Comparison of ENCODE assay signal across 9 cellular contexts in the genomic region with DNA sequence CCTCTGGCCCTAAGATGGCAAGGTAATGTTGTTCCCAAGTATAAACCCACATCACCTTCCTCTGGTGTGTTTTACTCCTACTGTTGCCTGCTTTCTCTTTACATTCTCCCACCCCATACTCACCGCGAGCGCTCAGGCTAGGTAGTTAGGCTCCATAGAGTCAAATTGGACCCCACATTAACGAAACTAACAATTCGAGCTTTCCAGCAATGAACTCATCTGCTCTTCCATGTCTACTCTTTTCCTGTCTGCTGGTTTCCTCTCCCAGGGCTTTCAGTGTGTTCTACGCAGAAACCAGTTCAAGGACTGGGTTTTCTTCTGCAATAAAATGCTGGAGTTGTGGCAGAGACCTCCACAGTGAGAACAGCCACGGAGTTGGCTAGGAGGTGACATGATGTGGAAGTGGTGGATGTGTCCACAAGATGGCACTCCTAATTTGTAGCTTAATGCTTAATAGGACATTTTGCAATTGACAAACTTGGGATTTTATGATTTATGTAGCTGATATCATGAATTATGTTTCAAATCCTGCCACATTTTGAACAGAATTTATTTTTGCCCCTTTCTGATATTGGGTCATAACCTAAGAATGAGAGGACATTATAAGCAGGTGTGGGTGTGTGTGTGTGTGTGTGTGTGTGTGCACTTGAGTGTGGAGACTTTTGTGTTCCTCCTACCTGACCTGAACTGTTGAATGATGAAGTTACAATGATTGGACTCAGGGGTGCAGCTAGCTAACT. TPM values are rescaled to one million over a fixed set of nuclear protein-coding genes. Genes with fewer than 3 reads are reported as not detected.
DNase-seq lines count a peak whose midpoint lies in the region; ATAC-seq and TF ChIP-seq lines count a peak whose summit lies in the region.
"Had no signal": no experiment of that assay in that cellular context is flagged by ENCODE, and none has a peak within 500 bp of the region (broad histone marks: within the 10 kb centered on the region; RNA-seq: fewer than 3 reads in every experiment).

No MANE protein-coding gene starts in this region.

- H3K9ac ChIP-seq in parathyroid adenoma, result no peak overlapping the region

- H3K27ac ChIP-seq in RWPE1, result no peak overlapping the region
- peak overlapping the region; percentile 99 for H3K27ac ChIP-seq in effector memory CD4-positive, alpha-beta T cell (ENCODE audit: insufficient read depth, low read length, poor library complexity, severe bottlenecking)
- H3K27ac ChIP-seq in parathyroid adenoma, result no peak overlapping the region
- H3K27ac ChIP-seq: neutrophil had no signal

- H3K36me3 ChIP-seq in BJ (ENCODE audit: control insufficient read depth, insufficient read depth, low read length) (no peaks in the 10 kb centered on the region), parathyroid adenoma (ENCODE audit: control insufficient read depth, insufficient read depth, low read length) (no peaks in the 10 kb centered on the region)
- no peaks in the 10 kb centered on the region for H3K36me3 ChIP-seq in effector memory CD4-positive, alpha-beta T cell (ENCODE audit: control insufficient read depth, insufficient read depth, low read length)
- H3K36me3 ChIP-seq: neutrophil had no signal

- H3K4me2 ChIP-seq in parathyroid adenoma (ENCODE audit: low read length), result no peak overlapping the region

- no peak for ATAC-seq in GM19395 (IDR thresholded peaks at IDR 0.05; ENCODE audit: unreplicated experiment)
- ATAC-seq in GM21526 (IDR thresholded peaks at IDR 0.05; ENCODE audit: low FRiP score, unreplicated experiment), result no peak

- H3K27me3 ChIP-seq in BJ (ENCODE audit: control insufficient read depth, insufficient read depth, low read length) (no peaks in the 10 kb centered on the region), parathyroid adenoma (ENCODE audit: control insufficient read depth, insufficient read depth, low read length) (no peaks in the 10 kb centered on the region)
- no peaks in the 10 kb centered on the region for H3K27me3 ChIP-seq in effector memory CD4-positive, alpha-beta T cell (replicated peaks; ENCODE audit: control insufficient read depth, insufficient read depth, low read length, poor library complexity, severe bottlenecking)
- H3K27me3 ChIP-seq: neutrophil had no signal

- no peak overlapping the region for H3K4me3 ChIP-seq in BJ (ENCODE audit: low read depth, low read length)
- H3K4me3 ChIP-seq in effector memory CD4-positive, alpha-beta T cell (ENCODE audit: insufficient read depth, low read depth, low read length, poor library complexity, severe bottlenecking), result no peak overlapping the region
- H3K4me3 ChIP-seq in parathyroid adenoma (ENCODE audit: low read depth, low read length), result no peak overlapping the region

- H3K4me1 ChIP-seq in effector memory CD4-positive, alpha-beta T cell (ENCODE audit: control insufficient read depth, insufficient read depth, low read length, poor library complexity, severe bottlenecking), result peaks cover 26% of the 10 kb centered on the region
- peaks cover 6% of the 10 kb centered on the region for H3K4me1 ChIP-seq in parathyroid adenoma

- DNase-seq in BJ (ENCODE audit: low read depth) (no peak), RWPE1 (ENCODE audit: low spot score) (peak; percentile 26), islet precursor cell (no peak)
- no peak for DNase-seq in effector memory CD4-positive, alpha-beta T cell

- CTCF ChIA-PET in BJ (lab: Yijun Ruan, JAX), result interaction anchor here (0.6 to 1.6 kb wide), 12 partner anchors 9 to 294 kb away, joined by 3 to 21 read pairs (median 4); no protein-coding TSS in a partner anchor
- CTCF ChIA-PET in RWPE1 (lab: Yijun Ruan, JAX), result interaction anchor here (0.5 to 1.3 kb wide), 6 partner anchors 56 to 181 kb away, joined by 3 to 6 read pairs (median 3); no protein-coding TSS in a partner anchor

- H2AFZ ChIP-seq in parathyroid adenoma, result no peak overlapping the region

- TF ChIP-seq CTCF in BJ (IDR thresholded peaks at IDR 0.05; ENCODE audit: insufficient read depth, low read depth, low read length) (peak; percentile 53), GM12874 (IDR thresholded peaks at IDR 0.05; ENCODE audit: insufficient read depth, low read depth, low read length) (0 out of 2 replicates have a peak, but pooled peaks have one; percentile 25), RWPE1 (conservative IDR thresholded peaks at IDR 0.05; ENCODE audit: low read depth) (peak; percentile 58), parathyroid adenoma (IDR thresholded peaks at IDR 0.05) (peak; percentile 32)

- peaks cover 21% of the 10 kb centered on the region for H3K79me2 ChIP-seq in parathyroid adenoma

- POLR2A ChIA-PET in BJ (lab: Charles Lee), result no interaction called here
- POLR2A ChIA-PET in RWPE1 (lab: Yijun Ruan, JAX; ENCODE audit: low non-redundant PET), result no interaction called here

- no peaks in the 10 kb centered on the region for H3K9me3 ChIP-seq in effector memory CD4-positive, alpha-beta T cell (ENCODE audit: control insufficient read depth, low read length)
- H3K9me3 ChIP-seq in parathyroid adenoma (ENCODE audit: control insufficient read depth, low read length), result no peaks in the 10 kb centered on the region
- H3K9me3 ChIP-seq: neutrophil had no signal

RNA-seq across cellular contexts. Expression of a gene that starts 2.2 kb away (rescaled TPM):
- 177 and 181 TPM in 2 replicates for polyA plus RNA-seq in BJ (2011; rRNA removed)
- polyA minus RNA-seq in BJ (2011; rRNA and poly(A)+ RNA removed), result 94.0 and 168 TPM in 2 replicates

RNA-seq across cellular contexts. Expression of a gene that starts 50.0 kb away (rescaled TPM):
- not detected in 2 replicates for polyA plus RNA-seq in BJ (2011; rRNA removed)
- polyA minus RNA-seq in BJ (2011; rRNA and poly(A)+ RNA removed), result not detected in 2 replicates

RNA-seq across cellular contexts. Expression of a gene that starts 57.0 kb away (rescaled TPM):
- polyA plus RNA-seq in BJ (2011; rRNA removed), result 7.3 and 11.6 TPM in 2 replicates
- 8.1 and 10.0 TPM in 2 replicates for polyA minus RNA-seq in BJ (2011; rRNA and poly(A)+ RNA removed)
